19 cellular contexts compared by ENCODE assay signal in genomic region chr16:21614896-21615295, GRCh38. TPM values are rescaled to one million over a fixed set of nuclear protein-coding genes. Genes with fewer than 3 reads are reported as not detected.
DNase-seq lines count a peak whose midpoint lies in the region; TF ChIP-seq lines count a peak whose summit lies in the region.
"Had no signal": no experiment of that assay in that cellular context is flagged by ENCODE, and none has a peak within 500 bp of the region (broad histone marks: within the 10 kb centered on the region; RNA-seq: fewer than 3 reads in every experiment).

No MANE protein-coding gene starts in this region.

- no peaks in the 10 kb centered on the region for H3K9me2 ChIP-seq in DOHH2 (replicated peaks; ENCODE audit: control insufficient read depth, low read length)

- H2AFZ ChIP-seq in OCI-LY3 (ENCODE audit: low read depth, low read length): no peak overlapping the region
- H2AFZ ChIP-seq: GM23248 had no signal

- no peak overlapping the region for H3K4me3 ChIP-seq in BE2C (ENCODE audit: low read depth, low read length)
- no peak overlapping the region for H3K4me3 ChIP-seq in DOHH2 (ENCODE audit: low read length)
- H3K4me3 ChIP-seq in OCI-LY3 (ENCODE audit: low read length): no peak overlapping the region
- no peak overlapping the region for H3K4me3 ChIP-seq in fibroblast of the aortic adventitia (ENCODE audit: low read depth, low read length)
- H3K4me3 ChIP-seq: body of pancreas, GM23248, Peyer's patch had no signal

- H3K4me2 ChIP-seq in DOHH2 (ENCODE audit: low read length): no peak overlapping the region
- H3K4me2 ChIP-seq in OCI-LY3 (ENCODE audit: low read length): no peak overlapping the region

- H3K9me3 ChIP-seq in BE2C (no peaks in the 10 kb centered on the region), DOHH2 (ENCODE audit: control insufficient read depth, insufficient read depth, low read length) (no peaks in the 10 kb centered on the region), OCI-LY3 (ENCODE audit: insufficient read depth, low read length) (no peaks in the 10 kb centered on the region)
- H3K9me3 ChIP-seq: body of pancreas, Peyer's patch had no signal

- no peak overlapping the region for H3K9ac ChIP-seq in OCI-LY3 (ENCODE audit: low read length)
- H3K9ac ChIP-seq: GM23248 had no signal

- no peaks in the 10 kb centered on the region for H3F3A ChIP-seq in DOHH2 (ENCODE audit: control insufficient read depth, insufficient read depth)

- in situ Hi-C loops in ACHN (cut with HindIII; ENCODE audit: low pct_ligation_motif_present, low pct_unique_long_range_greater_than_20kb, low sequenced_read_pairs): no loop called here

- peaks cover 71% of the 10 kb centered on the region for H3K79me2 ChIP-seq in DOHH2 (ENCODE audit: control insufficient read depth, low read length)
- H3K79me2 ChIP-seq in OCI-LY3 (ENCODE audit: low read length): peaks cover 49% of the 10 kb centered on the region

- H4K20me1 ChIP-seq in DOHH2 (ENCODE audit: control insufficient read depth, insufficient read depth, low read depth, low read length) (0 out of 2 replicates have a peak, but pooled peaks cover 9% of the 10 kb centered on the region), OCI-LY3 (ENCODE audit: insufficient read depth, low read length) (peaks cover 26% of the 10 kb centered on the region)

- H3K27me3 ChIP-seq in BE2C (no peaks in the 10 kb centered on the region), DOHH2 (ENCODE audit: control insufficient read depth, low read length) (no peaks in the 10 kb centered on the region), OCI-LY3 (ENCODE audit: low read depth, low read length) (no peaks in the 10 kb centered on the region)
- H3K27me3 ChIP-seq: body of pancreas, Peyer's patch had no signal

- peaks cover 6% of the 10 kb centered on the region for H3K4me1 ChIP-seq in BE2C
- peaks cover 51% of the 10 kb centered on the region for H3K4me1 ChIP-seq in DOHH2 (ENCODE audit: control insufficient read depth, low read length)
- H3K4me1 ChIP-seq in OCI-LY3 (ENCODE audit: low read length): peaks cover 10% of the 10 kb centered on the region

- TF ChIP-seq CTCF in BE2C (IDR thresholded peaks at IDR 0.05; ENCODE audit: low read depth, low read length) (peak; percentile 40), DOHH2 (IDR thresholded peaks at IDR 0.05; ENCODE audit: low read depth, low read length, poor library complexity, severe bottlenecking) (peak; percentile 71), OCI-LY3 (IDR thresholded peaks at IDR 0.05; ENCODE audit: low read depth, low read length) (peak; percentile 24; the same call in 1 of the 2 replicates), fibroblast of the aortic adventitia (IDR thresholded peaks at IDR 0.05; ENCODE audit: insufficient read depth, low read length) (peak; percentile 4)

- DNase-seq in BE2C (no peak), fibroblast of the aortic adventitia (ENCODE audit: low read depth) (no peak), nucleus accumbens (lab: John Stamatoyannopoulos, UW) (no peak), ACHN (no peak), middle frontal gyrus (ENCODE audit: extremely low spot score, low spot score) (no peak), foreskin melanocyte (no peak)
- DNase-seq: activated CD4-positive, alpha-beta T cell treated with anti-CD3 and anti-CD28 coated beads for 48 hours; body of pancreas; GM23248; hippocampal formation; kidney glomerular epithelial cell; NCI-H187; NCI-H524 treated with DMSO at 0.1 percent for 48 hours; Peyer's patch had no signal

- H3K36me3 ChIP-seq in BE2C: peaks cover 4% of the 10 kb centered on the region
- H3K36me3 ChIP-seq in DOHH2 (ENCODE audit: control insufficient read depth, low read length): peaks cover 26% of the 10 kb centered on the region
- H3K36me3 ChIP-seq in OCI-LY3 (replicated peaks; ENCODE audit: low read depth, low read length): peaks cover 16% of the 10 kb centered on the region

- H3K27ac ChIP-seq in DOHH2 (ENCODE audit: low read depth, low read length) (no peak overlapping the region), OCI-LY3 (ENCODE audit: low read length) (no peak overlapping the region)
- H3K27ac ChIP-seq: body of pancreas, GM23248, Peyer's patch had no signal

RNA-seq across cellular contexts. Expression of gene METTL9, which starts 15.5 kb away (rescaled TPM):
- polyA plus RNA-seq in BE2C (2012; ENCODE audit: insufficient read depth, insufficient read length, low read depth): 101 TPM
- total RNA-seq in fibroblast of the aortic adventitia (ENCODE audit: low replicate concordance): 221 and 390 TPM in 2 replicates

RNA-seq across cellular contexts. Expression of gene IGSF6, which starts 37.5 kb away (rescaled TPM):
- 0.15 TPM for polyA plus RNA-seq in BE2C (2012; ENCODE audit: insufficient read depth, insufficient read length, low read depth)
- total RNA-seq in fibroblast of the aortic adventitia (ENCODE audit: low replicate concordance): 0.08 TPM in 1 of 2 replicates, not detected in the other
- total RNA-seq: fibroblast of lung, GM23248, LHCN-M2, mesothelial cell of epicardium had no signal
- polyA plus RNA-seq: fibroblast of lung had no signal

RNA-seq across cellular contexts. Expression of gene OTOA, which starts 48.9 kb away (rescaled TPM):
- not detected for polyA plus RNA-seq in BE2C (2012; ENCODE audit: insufficient read depth, insufficient read length, low read depth)
- 0.09 TPM in 1 of 2 replicates, not detected in the other for total RNA-seq in fibroblast of the aortic adventitia (ENCODE audit: low replicate concordance)
- total RNA-seq: GM23248, Peyer's patch had no signal
- polyA plus RNA-seq: fibroblast of lung, GM23248 had no signal

Comparison
In these comparisons a context has a peak if more than half of its experiments do, and no peak if none do; other contexts are left out.
1. CTCF ChIP-seq: peak in every context shown above with its lines; median percentile 71 in DOHH2; 40 in BE2C; 24 in OCI-LY3; 4 in fibroblast of the aortic adventitia.